15 cellular contexts compared by ENCODE assay signal in the genomic region with DNA sequence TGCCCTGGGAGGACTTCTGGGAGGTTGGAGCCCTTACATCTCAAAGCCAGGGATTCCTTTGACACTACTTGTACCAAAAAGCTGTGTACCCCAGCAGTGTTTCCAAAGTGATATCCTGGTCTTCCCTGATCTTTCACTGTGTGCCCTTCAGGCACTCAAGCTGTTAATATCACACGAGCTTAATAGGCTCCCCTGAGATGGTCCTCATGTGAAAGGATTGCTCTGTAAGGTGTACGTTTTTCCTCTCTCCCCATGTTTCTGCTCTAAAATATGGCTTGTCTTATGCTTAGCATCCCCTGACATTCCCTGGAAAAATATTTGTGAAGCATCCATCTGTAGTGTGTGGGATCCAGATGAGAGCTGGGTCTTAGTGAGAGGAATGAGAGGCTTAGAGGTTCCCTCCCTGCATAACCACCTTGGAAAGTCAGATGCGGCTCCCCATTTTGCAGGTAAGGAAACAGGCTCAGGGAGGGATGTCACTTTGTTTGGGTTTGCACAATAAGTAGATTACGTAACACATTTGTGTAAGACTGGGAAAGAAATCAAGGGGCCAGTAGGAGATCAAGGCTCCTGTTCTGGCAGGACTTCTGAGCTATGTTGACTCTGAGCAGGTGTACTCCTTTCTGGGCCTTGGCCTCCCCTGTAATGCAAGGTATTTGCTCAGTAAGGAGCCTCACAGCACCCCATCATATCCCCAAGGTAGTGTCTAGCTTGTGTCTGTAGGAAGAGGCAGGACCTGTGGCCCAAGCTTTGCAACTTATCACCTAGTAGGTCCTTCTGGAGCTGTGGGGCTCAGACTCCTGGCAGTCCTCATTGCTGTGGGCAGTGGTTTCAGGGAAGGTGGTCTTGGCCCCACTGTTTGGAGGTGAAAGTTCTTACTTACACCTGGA. TPM values are rescaled to one million over a fixed set of nuclear protein-coding genes. Genes with fewer than 3 reads are reported as not detected.
A peak's percentile ranks its signal among the peaks of the same experiment; 100 is the strongest.
DNase-seq lines count a peak whose midpoint lies in the region; ATAC-seq, FAIRE-seq and TF ChIP-seq lines count a peak whose summit lies in the region.
"Had no signal": no experiment of that assay in that cellular context is flagged by ENCODE, and none has a peak within 500 bp of the region (broad histone marks: within the 10 kb centered on the region; RNA-seq: fewer than 3 reads in every experiment).

No MANE protein-coding gene starts in this region.

- TF ChIP-seq CTCF in AG04450 (IDR thresholded peaks at IDR 0.05; ENCODE audit: low read depth, low read length): no peak
- no peak for TF ChIP-seq CTCF in WERI-Rb-1 (IDR thresholded peaks at IDR 0.05; ENCODE audit: low read depth, low read length)
- no peak for TF ChIP-seq CTCF in gastroesophageal sphincter (IDR thresholded peaks at IDR 0.05)
- no peak for TF ChIP-seq CTCF in progenitor cell of endocrine pancreas (IDR thresholded peaks at IDR 0.05; ENCODE audit: unreplicated experiment)

- TF ChIP-seq POLR2A in gastroesophageal sphincter (IDR thresholded peaks at IDR 0.05): no peak
- no peak for TF ChIP-seq POLR2A in GM12891 (IDR thresholded peaks at IDR 0.05; ENCODE audit: low read depth, low read length)

- no peak overlapping the region for H3K4me3 ChIP-seq in AG04450 (ENCODE audit: low read depth, low read length)
- H3K4me3 ChIP-seq in WERI-Rb-1 (ENCODE audit: low read depth, low read length): no peak overlapping the region
- H3K4me3 ChIP-seq in gastroesophageal sphincter: no peak overlapping the region

- peak overlapping the region; percentile 69 for H3K27ac Mint-ChIP-seq in progenitor cell of endocrine pancreas
- H3K27ac Mint-ChIP-seq: activated CD8-positive, alpha-beta T cell treated with anti-CD3 and anti-CD28 coated beads for 36 hours had no signal

- H3K27ac ChIP-seq in AG04450 (ENCODE audit: low read depth, low read length): peak overlapping the region; percentile 33
- H3K27ac ChIP-seq in WERI-Rb-1: 0 out of 2 replicates have a peak overlapping the region, but pooled peaks have one; percentile 41
- H3K27ac ChIP-seq in gastroesophageal sphincter: peak overlapping the region; percentile 62 to 88 (median 84)

- no peak overlapping the region for H3K4me3 Mint-ChIP-seq in progenitor cell of endocrine pancreas (ENCODE audit: low read depth)
- H3K4me3 Mint-ChIP-seq: activated CD8-positive, alpha-beta T cell treated with anti-CD3 and anti-CD28 coated beads for 36 hours; H9 had no signal

- H3K9me3 Mint-ChIP-seq in progenitor cell of endocrine pancreas (ENCODE audit: low read depth): no peaks in the 10 kb centered on the region
- H3K9me3 Mint-ChIP-seq: activated CD8-positive, alpha-beta T cell treated with anti-CD3 and anti-CD28 coated beads for 36 hours; H9 had no signal

- H3K36me3 ChIP-seq in WERI-Rb-1 (no peaks in the 10 kb centered on the region), gastroesophageal sphincter (peaks cover 0 to 24% of the 10 kb centered on the region in 2 donors)

- TF ChIP-seq EP300 in gastroesophageal sphincter (IDR thresholded peaks at IDR 0.05): no peak

- CTCF ChIA-PET in AG04450 (lab: Charles Lee): interaction anchor here (0.7 to 2.3 kb wide), 9 partner anchors 8 to 232 kb away, joined by 3 to 20 read pairs (median 4); partner anchors contain the start of genes HTD2, KCTD6 and RPP14

- H3K27me3 ChIP-seq in AG04450 (ENCODE audit: control insufficient read depth, insufficient read depth, low read length) (no peaks in the 10 kb centered on the region), WERI-Rb-1 (ENCODE audit: insufficient read depth, low read depth, severe bottlenecking) (no peaks in the 10 kb centered on the region), gastroesophageal sphincter (no peaks in the 10 kb centered on the region)

- WGBS in gastroesophageal sphincter (ENCODE audit: low coverage in 1 of 2), 2 donors: 45% methylated on average over 4 of the region's 4 CpGs; no CpG with 5 or more reads in 1 of the 2 donors

- DNase-seq in AG04450 (ENCODE audit: low read depth, low spot score): no peak
- no peak for DNase-seq in WERI-Rb-1
- no peak for DNase-seq in progenitor cell of endocrine pancreas (ENCODE audit: low spot score, unreplicated experiment)
- DNase-seq in T1000 (lab: John Stamatoyannopoulos, UW): no peak
- no peak for DNase-seq in islet precursor cell
- DNase-seq in GM19238 (ENCODE audit: insufficient read length, low spot score): no peak
- DNase-seq in GM12891 (ENCODE audit: insufficient read length, low spot score): no peak
- DNase-seq: activated CD8-positive, alpha-beta T cell treated with anti-CD3 and anti-CD28 coated beads for 36 hours; amniotic stem cell; foreskin melanocyte; H9; mesendoderm; NCI-H1105 treated with DMSO at 0.1 percent for 48 hours; T-helper 1 cell had no signal

- ATAC-seq in gastroesophageal sphincter: no peak
- ATAC-seq: activated CD8-positive, alpha-beta T cell treated with anti-CD3 and anti-CD28 coated beads for 36 hours had no signal

- H3K36me3 Mint-ChIP-seq in progenitor cell of endocrine pancreas (ENCODE audit: insufficient read depth): no peaks in the 10 kb centered on the region

- peaks cover 0 to 38% (median 23%) of the 10 kb centered on the region in 3 donors for H3K4me1 ChIP-seq in gastroesophageal sphincter

- H3K9me3 ChIP-seq in AG04450 (ENCODE audit: control insufficient read depth, insufficient read depth, low read length) (no peaks in the 10 kb centered on the region), WERI-Rb-1 (ENCODE audit: severe bottlenecking) (no peaks in the 10 kb centered on the region), gastroesophageal sphincter (no peaks in the 10 kb centered on the region)

- POLR2A ChIA-PET in AG04450 (lab: Yijun Ruan, JAX): interaction anchor here (0.6 to 1.7 kb wide), 4 partner anchors 11 to 232 kb away, joined by 3 to 6 read pairs (median 4); partner anchors contain the start of genes HTD2 and RPP14

- H3K27me3 Mint-ChIP-seq in progenitor cell of endocrine pancreas: no peaks in the 10 kb centered on the region
- H3K27me3 Mint-ChIP-seq: activated CD8-positive, alpha-beta T cell treated with anti-CD3 and anti-CD28 coated beads for 36 hours had no signal

- no peak for FAIRE-seq in GM12891 (lab: Jason Lieb, UNC)

- peaks cover 22% of the 10 kb centered on the region for H3K4me1 Mint-ChIP-seq in progenitor cell of endocrine pancreas (ENCODE audit: low read depth)

TF ChIP-seq in GM12891, 5 proteins besides CTCF, POLR2A, EP300 and RAD21:
- TF ChIP-seq POU2F2 (IDR thresholded peaks at IDR 0.05; ENCODE audit: low read depth, low read length) (no peak), SPI1 (IDR thresholded peaks at IDR 0.05; ENCODE audit: low read depth, low read length) (no peak), POLR2AphosphoS5 (IDR thresholded peaks at IDR 0.05; ENCODE audit: low read depth, low read length) (no peak), PAX5 (IDR thresholded peaks at IDR 0.05; ENCODE audit: insufficient read depth, low read length, severe bottlenecking) (no peak), TAF1 (IDR thresholded peaks at IDR 0.05; ENCODE audit: low read depth, low read length) (no peak)

RNA-seq across cellular contexts. Expression of gene ACOX2, which starts 0.7 kb away (rescaled TPM):
- polyA plus RNA-seq in AG04450 (2011; rRNA removed): 27.8 and 30.8 TPM in 2 replicates
- 29.7 and 40.5 TPM in 2 replicates for polyA minus RNA-seq in AG04450 (2011; rRNA and poly(A)+ RNA removed)
- total RNA-seq in gastroesophageal sphincter (10 to 100 TPM; 17.3 to 43.3 (median 23.6) TPM), progenitor cell of endocrine pancreas (11.7 and 12.8 TPM in 2 replicates)
- not detected for polyA plus RNA-seq in GM12891 (2012; ENCODE audit: low read depth, missing spikeins)
- total RNA-seq: activated CD8-positive, alpha-beta T cell treated with anti-CD3 and anti-CD28 coated beads for 36 hours had no signal

RNA-seq across cellular contexts. Expression of gene FAM107A, which starts 39.5 kb away (rescaled TPM):
- polyA plus RNA-seq in AG04450 (2011; rRNA removed): 0.02 TPM in 1 of 2 replicates, not detected in the other
- not detected in 2 replicates for polyA minus RNA-seq in AG04450 (2011; rRNA and poly(A)+ RNA removed)
- total RNA-seq in gastroesophageal sphincter (100 to 1,000 TPM in 1 of 4 donors, 10 to 100 TPM in 3; 27.9 to 109 (median 83.8) TPM), progenitor cell of endocrine pancreas (0.09 TPM in 1 of 2 replicates, not detected in the other)
- polyA plus RNA-seq in GM12891 (2012; ENCODE audit: low read depth, missing spikeins): not detected
- total RNA-seq: activated CD8-positive, alpha-beta T cell treated with anti-CD3 and anti-CD28 coated beads for 36 hours had no signal

RNA-seq across cellular contexts. Expression of gene KCTD6, which starts 45.8 kb away (rescaled TPM):
- polyA plus RNA-seq in AG04450 (2011; rRNA removed): 9.6 and 13.7 TPM in 2 replicates
- polyA minus RNA-seq in AG04450 (2011; rRNA and poly(A)+ RNA removed): 6.2 and 8.1 TPM in 2 replicates
- 10 to 100 TPM; 13.1 to 17.8 (median 16.3) TPM for total RNA-seq in gastroesophageal sphincter
- total RNA-seq in progenitor cell of endocrine pancreas: 14.8 TPM in 2 replicates
- polyA plus RNA-seq in GM12891 (2012; ENCODE audit: low read depth, missing spikeins): 2.3 TPM

Comparison
In these comparisons a context has a peak if more than half of its experiments do, and no peak if none do; other contexts are left out.
1. H3K27ac ChIP-seq: peak in every context shown above with its lines; median percentile 84 in gastroesophageal sphincter; 41 in WERI-Rb-1; 33 in AG04450.
2. RNA of gene FAM107A, which starts 39.5 kb away (total RNA-seq): 27.9 to 109 TPM in gastroesophageal sphincter; 0.09 TPM in progenitor cell of endocrine pancreas; every median in the first group is over 10 times any median in the second.